Comparison of ENCODE assay signal across 1 cellular context in the genomic region with DNA sequence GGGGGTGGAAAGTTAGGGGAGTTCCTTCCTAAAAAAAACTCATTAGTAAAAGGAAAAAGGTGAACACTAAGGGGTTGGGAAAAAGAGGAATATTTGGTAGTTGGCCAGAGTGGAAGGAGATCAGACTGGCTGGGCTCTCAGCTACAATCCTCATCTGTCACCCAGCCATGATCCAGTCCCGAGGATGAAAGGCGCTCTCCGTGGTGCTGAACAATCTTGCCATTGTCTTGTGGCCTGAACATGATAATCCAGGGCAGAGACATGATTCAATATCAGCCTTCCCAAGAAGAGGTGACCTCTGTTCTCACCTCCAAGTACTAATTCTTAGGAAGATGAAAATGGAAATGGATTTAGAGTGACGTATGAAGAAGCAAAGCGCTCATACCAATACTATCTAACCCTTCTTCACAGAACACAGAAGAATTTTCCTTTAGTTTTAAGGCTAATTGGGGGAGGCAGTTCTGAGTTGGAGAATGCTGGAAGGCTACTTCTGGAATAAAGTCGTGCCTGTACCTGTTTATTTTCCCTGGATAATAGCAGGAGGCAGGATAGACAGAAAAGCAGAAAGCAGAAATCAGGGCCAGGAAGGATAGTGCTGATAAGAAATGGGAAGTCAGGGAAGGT.
TF ChIP-seq lines count a peak whose summit lies in the region.

No MANE protein-coding gene starts in this region.

TF ChIP-seq in HepG2, 621 proteins besides CTCF, POLR2A, EP300 and RAD21 (continued from another document and continues in another):
- TF ChIP-seq, protein P1, sequence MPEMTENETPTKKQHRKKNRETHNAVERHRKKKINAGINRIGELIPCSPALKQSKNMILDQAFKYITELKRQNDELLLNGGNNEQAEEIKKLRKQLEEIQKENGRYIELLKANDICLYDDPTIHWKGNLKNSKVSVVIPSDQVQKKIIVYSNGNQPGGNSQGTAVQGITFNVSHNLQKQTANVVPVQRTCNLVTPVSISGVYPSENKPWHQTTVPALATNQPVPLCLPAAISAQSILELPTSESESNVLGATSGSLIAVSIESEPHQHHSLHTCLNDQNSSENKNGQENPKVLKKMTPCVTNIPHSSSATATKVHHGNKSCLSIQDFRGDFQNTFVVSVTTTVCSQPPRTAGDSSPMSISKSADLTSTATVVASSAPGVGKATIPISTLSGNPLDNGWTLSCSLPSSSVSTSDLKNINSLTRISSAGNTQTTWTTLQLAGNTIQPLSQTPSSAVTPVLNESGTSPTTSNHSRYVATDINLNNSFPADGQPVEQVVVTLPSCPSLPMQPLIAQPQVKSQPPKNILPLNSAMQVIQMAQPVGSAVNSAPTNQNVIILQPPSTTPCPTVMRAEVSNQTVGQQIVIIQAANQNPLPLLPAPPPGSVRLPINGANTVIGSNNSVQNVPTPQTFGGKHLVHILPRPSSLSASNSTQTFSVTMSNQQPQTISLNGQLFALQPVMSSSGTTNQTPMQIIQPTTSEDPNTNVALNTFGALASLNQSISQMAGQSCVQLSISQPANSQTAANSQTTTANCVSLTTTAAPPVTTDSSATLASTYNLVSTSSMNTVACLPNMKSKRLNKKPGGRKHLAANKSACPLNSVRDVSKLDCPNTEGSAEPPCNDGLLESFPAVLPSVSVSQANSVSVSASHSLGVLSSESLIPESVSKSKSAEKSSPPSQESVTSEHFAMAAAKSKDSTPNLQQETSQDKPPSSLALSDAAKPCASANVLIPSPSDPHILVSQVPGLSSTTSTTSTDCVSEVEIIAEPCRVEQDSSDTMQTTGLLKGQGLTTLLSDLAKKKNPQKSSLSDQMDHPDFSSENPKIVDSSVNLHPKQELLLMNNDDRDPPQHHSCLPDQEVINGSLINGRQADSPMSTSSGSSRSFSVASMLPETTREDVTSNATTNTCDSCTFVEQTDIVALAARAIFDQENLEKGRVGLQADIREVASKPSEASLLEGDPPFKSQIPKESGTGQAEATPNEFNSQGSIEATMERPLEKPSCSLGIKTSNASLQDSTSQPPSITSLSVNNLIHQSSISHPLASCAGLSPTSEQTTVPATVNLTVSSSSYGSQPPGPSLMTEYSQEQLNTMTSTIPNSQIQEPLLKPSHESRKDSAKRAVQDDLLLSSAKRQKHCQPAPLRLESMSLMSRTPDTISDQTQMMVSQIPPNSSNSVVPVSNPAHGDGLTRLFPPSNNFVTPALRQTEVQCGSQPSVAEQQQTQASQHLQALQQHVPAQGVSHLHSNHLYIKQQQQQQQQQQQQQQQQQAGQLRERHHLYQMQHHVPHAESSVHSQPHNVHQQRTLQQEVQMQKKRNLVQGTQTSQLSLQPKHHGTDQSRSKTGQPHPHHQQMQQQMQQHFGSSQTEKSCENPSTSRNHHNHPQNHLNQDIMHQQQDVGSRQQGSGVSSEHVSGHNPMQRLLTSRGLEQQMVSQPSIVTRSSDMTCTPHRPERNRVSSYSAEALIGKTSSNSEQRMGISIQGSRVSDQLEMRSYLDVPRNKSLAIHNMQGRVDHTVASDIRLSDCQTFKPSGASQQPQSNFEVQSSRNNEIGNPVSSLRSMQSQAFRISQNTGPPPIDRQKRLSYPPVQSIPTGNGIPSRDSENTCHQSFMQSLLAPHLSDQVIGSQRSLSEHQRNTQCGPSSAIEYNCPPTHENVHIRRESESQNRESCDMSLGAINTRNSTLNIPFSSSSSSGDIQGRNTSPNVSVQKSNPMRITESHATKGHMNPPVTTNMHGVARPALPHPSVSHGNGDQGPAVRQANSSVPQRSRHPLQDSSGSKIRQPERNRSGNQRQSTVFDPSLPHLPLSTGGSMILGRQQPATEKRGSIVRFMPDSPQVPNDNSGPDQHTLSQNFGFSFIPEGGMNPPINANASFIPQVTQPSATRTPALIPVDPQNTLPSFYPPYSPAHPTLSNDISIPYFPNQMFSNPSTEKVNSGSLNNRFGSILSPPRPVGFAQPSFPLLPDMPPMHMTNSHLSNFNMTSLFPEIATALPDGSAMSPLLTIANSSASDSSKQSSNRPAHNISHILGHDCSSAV (CRISPR knock-in tag; IDR thresholded peaks at IDR 0.05; ENCODE audit: borderline replicate concordance) = no peak
- no peak for TF ChIP-seq CREB1 (IDR thresholded peaks at IDR 0.05)
- TF ChIP-seq CREB1 (CRISPR knock-in tag; IDR thresholded peaks at IDR 0.05) = no peak
- TF ChIP-seq, protein P2, sequence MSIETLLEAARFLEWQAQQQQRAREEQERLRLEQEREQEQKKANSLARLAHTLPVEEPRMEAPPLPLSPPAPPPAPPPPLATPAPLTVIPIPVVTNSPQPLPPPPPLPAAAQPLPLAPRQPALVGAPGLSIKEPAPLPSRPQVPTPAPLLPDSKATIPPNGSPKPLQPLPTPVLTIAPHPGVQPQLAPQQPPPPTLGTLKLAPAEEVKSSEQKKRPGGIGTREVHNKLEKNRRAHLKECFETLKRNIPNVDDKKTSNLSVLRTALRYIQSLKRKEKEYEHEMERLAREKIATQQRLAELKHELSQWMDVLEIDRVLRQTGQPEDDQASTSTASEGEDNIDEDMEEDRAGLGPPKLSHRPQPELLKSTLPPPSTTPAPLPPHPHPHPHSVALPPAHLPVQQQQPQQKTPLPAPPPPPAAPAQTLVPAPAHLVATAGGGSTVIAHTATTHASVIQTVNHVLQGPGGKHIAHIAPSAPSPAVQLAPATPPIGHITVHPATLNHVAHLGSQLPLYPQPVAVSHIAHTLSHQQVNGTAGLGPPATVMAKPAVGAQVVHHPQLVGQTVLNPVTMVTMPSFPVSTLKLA (IDR thresholded peaks at IDR 0.05) = no peak
- no peak for TF ChIP-seq CEBPG (CRISPR knock-in tag; IDR thresholded peaks at IDR 0.05)
- TF ChIP-seq, protein P3, sequence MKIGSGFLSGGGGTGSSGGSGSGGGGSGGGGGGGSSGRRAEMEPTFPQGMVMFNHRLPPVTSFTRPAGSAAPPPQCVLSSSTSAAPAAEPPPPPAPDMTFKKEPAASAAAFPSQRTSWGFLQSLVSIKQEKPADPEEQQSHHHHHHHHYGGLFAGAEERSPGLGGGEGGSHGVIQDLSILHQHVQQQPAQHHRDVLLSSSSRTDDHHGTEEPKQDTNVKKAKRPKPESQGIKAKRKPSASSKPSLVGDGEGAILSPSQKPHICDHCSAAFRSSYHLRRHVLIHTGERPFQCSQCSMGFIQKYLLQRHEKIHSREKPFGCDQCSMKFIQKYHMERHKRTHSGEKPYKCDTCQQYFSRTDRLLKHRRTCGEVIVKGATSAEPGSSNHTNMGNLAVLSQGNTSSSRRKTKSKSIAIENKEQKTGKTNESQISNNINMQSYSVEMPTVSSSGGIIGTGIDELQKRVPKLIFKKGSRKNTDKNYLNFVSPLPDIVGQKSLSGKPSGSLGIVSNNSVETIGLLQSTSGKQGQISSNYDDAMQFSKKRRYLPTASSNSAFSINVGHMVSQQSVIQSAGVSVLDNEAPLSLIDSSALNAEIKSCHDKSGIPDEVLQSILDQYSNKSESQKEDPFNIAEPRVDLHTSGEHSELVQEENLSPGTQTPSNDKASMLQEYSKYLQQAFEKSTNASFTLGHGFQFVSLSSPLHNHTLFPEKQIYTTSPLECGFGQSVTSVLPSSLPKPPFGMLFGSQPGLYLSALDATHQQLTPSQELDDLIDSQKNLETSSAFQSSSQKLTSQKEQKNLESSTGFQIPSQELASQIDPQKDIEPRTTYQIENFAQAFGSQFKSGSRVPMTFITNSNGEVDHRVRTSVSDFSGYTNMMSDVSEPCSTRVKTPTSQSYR (CRISPR knock-in tag; IDR thresholded peaks at IDR 0.05; ENCODE audit: borderline replicate concordance) = peak; percentile 18; the same call in 1 of the 2 replicates
- no peak for TF ChIP-seq ZNF121 (CRISPR knock-in tag; IDR thresholded peaks at IDR 0.05)
- no peak for TF ChIP-seq ZNF335 (CRISPR knock-in tag; IDR thresholded peaks at IDR 0.05)
- TF ChIP-seq CAMTA2 (CRISPR knock-in tag; IDR thresholded peaks at IDR 0.05; ENCODE audit: borderline replicate concordance) = no peak
- TF ChIP-seq MTA1 (CRISPR knock-in tag; IDR thresholded peaks at IDR 0.05; ENCODE audit: borderline replicate concordance) = no peak
- no peak for TF ChIP-seq RNF2 (conservative IDR thresholded peaks at IDR 0.05; ENCODE audit: low read depth)
- TF ChIP-seq, protein P4, sequence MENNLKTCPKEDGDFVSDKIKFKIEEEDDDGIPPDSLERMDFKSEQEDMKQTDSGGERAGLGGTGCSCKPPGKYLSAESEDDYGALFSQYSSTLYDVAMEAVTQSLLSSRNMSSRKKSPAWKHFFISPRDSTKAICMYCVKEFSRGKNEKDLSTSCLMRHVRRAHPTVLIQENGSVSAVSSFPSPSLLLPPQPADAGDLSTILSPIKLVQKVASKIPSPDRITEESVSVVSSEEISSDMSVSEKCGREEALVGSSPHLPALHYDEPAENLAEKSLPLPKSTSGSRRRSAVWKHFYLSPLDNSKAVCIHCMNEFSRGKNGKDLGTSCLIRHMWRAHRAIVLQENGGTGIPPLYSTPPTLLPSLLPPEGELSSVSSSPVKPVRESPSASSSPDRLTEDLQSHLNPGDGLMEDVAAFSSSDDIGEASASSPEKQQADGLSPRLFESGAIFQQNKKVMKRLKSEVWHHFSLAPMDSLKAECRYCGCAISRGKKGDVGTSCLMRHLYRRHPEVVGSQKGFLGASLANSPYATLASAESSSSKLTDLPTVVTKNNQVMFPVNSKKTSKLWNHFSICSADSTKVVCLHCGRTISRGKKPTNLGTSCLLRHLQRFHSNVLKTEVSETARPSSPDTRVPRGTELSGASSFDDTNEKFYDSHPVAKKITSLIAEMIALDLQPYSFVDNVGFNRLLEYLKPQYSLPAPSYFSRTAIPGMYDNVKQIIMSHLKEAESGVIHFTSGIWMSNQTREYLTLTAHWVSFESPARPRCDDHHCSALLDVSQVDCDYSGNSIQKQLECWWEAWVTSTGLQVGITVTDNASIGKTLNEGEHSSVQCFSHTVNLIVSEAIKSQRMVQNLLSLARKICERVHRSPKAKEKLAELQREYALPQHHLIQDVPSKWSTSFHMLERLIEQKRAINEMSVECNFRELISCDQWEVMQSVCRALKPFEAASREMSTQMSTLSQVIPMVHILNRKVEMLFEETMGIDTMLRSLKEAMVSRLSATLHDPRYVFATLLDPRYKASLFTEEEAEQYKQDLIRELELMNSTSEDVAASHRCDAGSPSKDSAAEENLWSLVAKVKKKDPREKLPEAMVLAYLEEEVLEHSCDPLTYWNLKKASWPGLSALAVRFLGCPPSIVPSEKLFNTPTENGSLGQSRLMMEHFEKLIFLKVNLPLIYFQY (CRISPR knock-in tag; IDR thresholded peaks at IDR 0.05; ENCODE audit: borderline replicate concordance) = no peak
- no peak for TF ChIP-seq MAFF (IDR thresholded peaks at IDR 0.05; ENCODE audit: low read depth, low read length)
- TF ChIP-seq TCF12 (IDR thresholded peaks at IDR 0.05) = no peak
- TF ChIP-seq TCF12 (CRISPR knock-in tag; IDR thresholded peaks at IDR 0.05) = no peak
- no peak for TF ChIP-seq CBX1 (IDR thresholded peaks at IDR 0.05; ENCODE audit: low read depth)
- peak; percentile 74; the same call in 1 of the 2 replicates for TF ChIP-seq TGIF2 (CRISPR knock-in tag; IDR thresholded peaks at IDR 0.05)
- TF ChIP-seq SAP130 (CRISPR knock-in tag; IDR thresholded peaks at IDR 0.05; ENCODE audit: low read depth) = peak; percentile 66
- no peak for TF ChIP-seq ZNF460 (CRISPR knock-in tag; IDR thresholded peaks at IDR 0.05; ENCODE audit: borderline replicate concordance)
- no peak for TF ChIP-seq SP2 (CRISPR knock-in tag; IDR thresholded peaks at IDR 0.05)
- TF ChIP-seq SNRNP70 (IDR thresholded peaks at IDR 0.05; ENCODE audit: low read depth, low read length) = no peak
- no peak for TF ChIP-seq MEIS1 (CRISPR knock-in tag; IDR thresholded peaks at IDR 0.05; ENCODE audit: borderline replicate concordance)
- TF ChIP-seq, protein P5, sequence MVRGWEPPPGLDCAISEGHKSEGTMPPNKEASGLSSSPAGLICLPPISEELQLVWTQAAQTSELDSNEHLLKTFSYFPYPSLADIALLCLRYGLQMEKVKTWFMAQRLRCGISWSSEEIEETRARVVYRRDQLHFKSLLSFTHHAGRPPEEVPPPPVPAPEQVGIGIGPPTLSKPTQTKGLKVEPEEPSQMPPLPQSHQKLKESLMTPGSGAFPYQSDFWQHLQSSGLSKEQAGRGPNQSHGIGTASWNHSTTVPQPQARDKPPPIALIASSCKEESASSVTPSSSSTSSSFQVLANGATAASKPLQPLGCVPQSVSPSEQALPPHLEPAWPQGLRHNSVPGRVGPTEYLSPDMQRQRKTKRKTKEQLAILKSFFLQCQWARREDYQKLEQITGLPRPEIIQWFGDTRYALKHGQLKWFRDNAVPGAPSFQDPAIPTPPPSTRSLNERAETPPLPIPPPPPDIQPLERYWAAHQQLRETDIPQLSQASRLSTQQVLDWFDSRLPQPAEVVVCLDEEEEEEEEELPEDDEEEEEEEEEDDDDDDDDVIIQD (CRISPR knock-in tag; IDR thresholded peaks at IDR 0.05; ENCODE audit: low read depth) = no peak
- TF ChIP-seq TSC22D2 (CRISPR knock-in tag; IDR thresholded peaks at IDR 0.05; ENCODE audit: borderline replicate concordance) = no peak
- TF ChIP-seq U2AF2 (IDR thresholded peaks at IDR 0.05; ENCODE audit: low read depth, low read length) = no peak
- no peak for TF ChIP-seq EZH2 (conservative IDR thresholded peaks at IDR 0.05; ENCODE audit: low read depth, low read length)
- TF ChIP-seq POLR2AphosphoS5 (IDR thresholded peaks at IDR 0.05; ENCODE audit: low read depth, low read length) = no peak
- no peak for TF ChIP-seq PAWR (CRISPR knock-in tag; IDR thresholded peaks at IDR 0.05; ENCODE audit: borderline replicate concordance)
- TF ChIP-seq ZNF160 (CRISPR knock-in tag; IDR thresholded peaks at IDR 0.05) = no peak
- TF ChIP-seq, protein P6, sequence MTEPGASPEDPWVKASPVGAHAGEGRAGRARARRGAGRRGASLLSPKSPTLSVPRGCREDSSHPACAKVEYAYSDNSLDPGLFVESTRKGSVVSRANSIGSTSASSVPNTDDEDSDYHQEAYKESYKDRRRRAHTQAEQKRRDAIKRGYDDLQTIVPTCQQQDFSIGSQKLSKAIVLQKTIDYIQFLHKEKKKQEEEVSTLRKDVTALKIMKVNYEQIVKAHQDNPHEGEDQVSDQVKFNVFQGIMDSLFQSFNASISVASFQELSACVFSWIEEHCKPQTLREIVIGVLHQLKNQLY (CRISPR knock-in tag; IDR thresholded peaks at IDR 0.05) = no peak
- TF ChIP-seq REPIN1 (CRISPR knock-in tag; IDR thresholded peaks at IDR 0.05; ENCODE audit: borderline replicate concordance, low read depth) = no peak
- TF ChIP-seq NFIC (IDR thresholded peaks at IDR 0.05; ENCODE audit: low read length) = no peak
- TF ChIP-seq SP140L (CRISPR knock-in tag; IDR thresholded peaks at IDR 0.05; ENCODE audit: borderline replicate concordance) = no peak
- no peak for TF ChIP-seq MAZ (IDR thresholded peaks at IDR 0.05; ENCODE audit: borderline replicate concordance, low read depth, low read length)
- no peak for TF ChIP-seq MAZ (CRISPR knock-in tag; IDR thresholded peaks at IDR 0.05; ENCODE audit: low read depth)
- TF ChIP-seq, protein P7, sequence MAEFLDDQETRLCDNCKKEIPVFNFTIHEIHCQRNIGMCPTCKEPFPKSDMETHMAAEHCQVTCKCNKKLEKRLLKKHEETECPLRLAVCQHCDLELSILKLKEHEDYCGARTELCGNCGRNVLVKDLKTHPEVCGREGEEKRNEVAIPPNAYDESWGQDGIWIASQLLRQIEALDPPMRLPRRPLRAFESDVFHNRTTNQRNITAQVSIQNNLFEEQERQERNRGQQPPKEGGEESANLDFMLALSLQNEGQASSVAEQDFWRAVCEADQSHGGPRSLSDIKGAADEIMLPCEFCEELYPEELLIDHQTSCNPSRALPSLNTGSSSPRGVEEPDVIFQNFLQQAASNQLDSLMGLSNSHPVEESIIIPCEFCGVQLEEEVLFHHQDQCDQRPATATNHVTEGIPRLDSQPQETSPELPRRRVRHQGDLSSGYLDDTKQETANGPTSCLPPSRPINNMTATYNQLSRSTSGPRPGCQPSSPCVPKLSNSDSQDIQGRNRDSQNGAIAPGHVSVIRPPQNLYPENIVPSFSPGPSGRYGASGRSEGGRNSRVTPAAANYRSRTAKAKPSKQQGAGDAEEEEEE (CRISPR knock-in tag; IDR thresholded peaks at IDR 0.05; ENCODE audit: borderline replicate concordance) = no peak
- TF ChIP-seq KLF13 (CRISPR knock-in tag; IDR thresholded peaks at IDR 0.05) = no peak
